Comparison of ENCODE assay signal across 23 cellular contexts in genomic region chrX:151621422-151621821, GRCh38. TPM values are rescaled to one million over a fixed set of nuclear protein-coding genes. Genes with fewer than 3 reads are reported as not detected.
"Had no signal": no experiment of that assay in that cellular context is flagged by ENCODE, and none has a peak within 500 bp of the region (broad histone marks: within the 10 kb centered on the region; RNA-seq: fewer than 3 reads in every experiment).

No MANE protein-coding gene starts in this region.

- DNase-seq: IMR-90, Kasumi-1, MM.1S, NCI-H1092 treated with DMSO at 0.1 percent for 48 hours, NCI-H1436, NCI-H187, NCI-H2029, NCI-H2081 treated with DMSO at 0.1 percent for 48 hours, NCI-H2171, NCI-H226, NCI-H446, NCI-H510A, NCI-H524 treated with DMSO at 0.1 percent for 48 hours, NCI-H69, NCI-H774, PC-3, SHP77, SK-N-SH, SW 1271 had no signal

- H3K4me2 ChIP-seq: KMS-11, SK-N-SH had no signal

- ATAC-seq: HepG2, Panc1, PC-3 had no signal

- H3K27ac ChIP-seq: KMS-11, RWPE1 had no signal

- FAIRE-seq: HepG2 had no signal

- H3K9me3 ChIP-seq: SK-N-SH had no signal

- H3K9ac ChIP-seq: KMS-11, SK-N-SH had no signal

RNA-seq across cellular contexts. Expression of gene PASD1, which starts 57.9 kb away (rescaled TPM):
- total RNA-seq: HepG2, IMR-90, PC-3 had no signal
- polyA plus RNA-seq: HepG2, IMR-90 had no signal
